In genomic region chr7:37445064-37445723, GRCh38 we compare ENCODE assay signal across 16 cellular contexts. TPM values are rescaled to one million over a fixed set of nuclear protein-coding genes. Genes with fewer than 3 reads are reported as not detected.
DNase-seq lines count a peak whose midpoint lies in the region; ATAC-seq and TF ChIP-seq lines count a peak whose summit lies in the region.
"Had no signal": no experiment of that assay in that cellular context is flagged by ENCODE, and none has a peak within 500 bp of the region (broad histone marks: within the 10 kb centered on the region; RNA-seq: fewer than 3 reads in every experiment).

No MANE protein-coding gene starts in this region.

- in situ Hi-C loops in gastrocnemius medialis (cut with MboI; ENCODE audit: low sequenced_read_pairs in 4 of 4), result no loop called here

- peak overlapping the region; percentile 29 for H3K4me3 Mint-ChIP-seq in activated CD4-positive, alpha-beta T cell treated with anti-CD3 and anti-CD28 coated beads, Interleukin-2, amount 10 ng/mL, durations not matched to agents 7 days and 5 days
- no peak overlapping the region for H3K4me3 Mint-ChIP-seq in chondrocyte (ENCODE audit: unreplicated experiment)
- no peak overlapping the region for H3K4me3 Mint-ChIP-seq in activated CD8-positive, alpha-beta memory T cell treated with anti-CD3 and anti-CD28 coated beads, Interleukin-2, amount 10 ng/mL, durations not matched to agents 7 days and 5 days

- POLR2A ChIA-PET in activated CD4-positive, alpha-beta T cell treated with anti-CD3 and anti-CD28 coated beads, Interleukin-2, amount 10 ng/mL, durations not matched to agents 7 days and 5 days (lab: Charles Lee), result no interaction called here

- H3K36me3 ChIP-seq in gastrocnemius medialis, result no peaks in the 10 kb centered on the region

- H3K36me3 Mint-ChIP-seq in activated CD4-positive, alpha-beta T cell treated with anti-CD3 and anti-CD28 coated beads, Interleukin-2, amount 10 ng/mL, durations not matched to agents 7 days and 5 days (ENCODE audit: low read depth), result peaks cover 37% of the 10 kb centered on the region
- no peaks in the 10 kb centered on the region for H3K36me3 Mint-ChIP-seq in chondrocyte (ENCODE audit: low read depth)
- peaks cover 3% of the 10 kb centered on the region for H3K36me3 Mint-ChIP-seq in activated CD8-positive, alpha-beta memory T cell treated with anti-CD3 and anti-CD28 coated beads, Interleukin-2, amount 10 ng/mL, durations not matched to agents 7 days and 5 days

- H3K27me3 Mint-ChIP-seq in activated CD4-positive, alpha-beta T cell treated with anti-CD3 and anti-CD28 coated beads, Interleukin-2, amount 10 ng/mL, durations not matched to agents 7 days and 5 days, result peaks cover 2% of the 10 kb centered on the region
- H3K27me3 Mint-ChIP-seq in chondrocyte (ENCODE audit: low read depth), result peaks cover 34% of the 10 kb centered on the region
- peaks cover 2% of the 10 kb centered on the region for H3K27me3 Mint-ChIP-seq in activated CD8-positive, alpha-beta memory T cell treated with anti-CD3 and anti-CD28 coated beads, Interleukin-2, amount 10 ng/mL, durations not matched to agents 7 days and 5 days

- ATAC-seq in gastrocnemius medialis (peak in 1 of 2 donors; percentile 26), HG02763 (IDR thresholded peaks at IDR 0.05; ENCODE audit: unreplicated experiment) (no peak)
- no peak for ATAC-seq in activated CD8-positive, alpha-beta memory T cell treated with anti-CD3 and anti-CD28 coated beads, Interleukin-2, amount 10 ng/mL, durations not matched to agents 7 days and 5 days
- ATAC-seq: esophagus mucosa had no signal

- TF ChIP-seq POLR2A in gastrocnemius medialis (IDR thresholded peaks at IDR 0.05), result no peak

- no peak for DNase-seq in activated CD4-positive, alpha-beta T cell treated with anti-CD3 and anti-CD28 coated beads, Interleukin-2, amount 10 ng/mL, durations not matched to agents 7 days and 5 days
- no peak for DNase-seq in activated CD4-positive, alpha-beta T cell treated with anti-CD3 and anti-CD28 coated beads, Interleukin-2, amount 50 U/mL, for 4 hours
- DNase-seq in NOMO-1 (lab: John Stamatoyannopoulos, UW; ENCODE audit: unreplicated experiment in 2 of 2), result peak; percentile 52 to 85
- no peak for DNase-seq in dorsolateral prefrontal cortex
- no peak for DNase-seq in gastrocnemius medialis
- DNase-seq in chondrocyte (ENCODE audit: low spot score), result no peak
- DNase-seq in activated CD8-positive, alpha-beta memory T cell treated with anti-CD3 and anti-CD28 coated beads, Interleukin-2, amount 10 ng/mL, durations not matched to agents 7 days and 5 days, result no peak
- DNase-seq: amygdala, NCI-H187 treated with DMSO at 0.1 percent for 48 hours, occipital lobe had no signal

- peaks cover 0 to 9% (median 0%) of the 10 kb centered on the region in 45 donors for H3K27me3 ChIP-seq in dorsolateral prefrontal cortex
- peaks cover 5 to 26% (median 11%) of the 10 kb centered on the region in 3 donors for H3K27me3 ChIP-seq in gastrocnemius medialis

- H3K27ac ChIP-seq in dorsolateral prefrontal cortex, result peak overlapping the region in 49 of 59 donors; percentile 2 to 99 (median 83)
- peak overlapping the region in 3 of 4 donors; percentile 13 to 33 (median 27) for H3K27ac ChIP-seq in gastrocnemius medialis

- H3K4me3 ChIP-seq in dorsolateral prefrontal cortex (peak overlapping the region in 1 of 59 donors; percentile 3), gastrocnemius medialis (no peak overlapping the region)
- H3K4me3 ChIP-seq: coronary artery, lung, smooth muscle cell had no signal

- H3K27ac Mint-ChIP-seq in activated CD4-positive, alpha-beta T cell treated with anti-CD3 and anti-CD28 coated beads, Interleukin-2, amount 10 ng/mL, durations not matched to agents 7 days and 5 days, result peak overlapping the region; percentile 81
- no peak overlapping the region for H3K27ac Mint-ChIP-seq in chondrocyte (ENCODE audit: unreplicated experiment)
- no peak overlapping the region for H3K27ac Mint-ChIP-seq in activated CD8-positive, alpha-beta memory T cell treated with anti-CD3 and anti-CD28 coated beads, Interleukin-2, amount 10 ng/mL, durations not matched to agents 7 days and 5 days

- intact Hi-C loops in dorsolateral prefrontal cortex (cut with DNase I) (loop anchor here (5.0 to 10.0 kb wide), 5 partner anchors 58 to 390 kb away; no protein-coding TSS in a partner anchor), gastrocnemius medialis (cut with DNase I; ENCODE audit: low total_unique reads) (loop anchor here (10.0 kb wide), 3 partner anchors 90 to 210 kb away; no protein-coding TSS in a partner anchor)

- CTCF ChIA-PET in activated CD4-positive, alpha-beta T cell treated with anti-CD3 and anti-CD28 coated beads, Interleukin-2, amount 10 ng/mL, durations not matched to agents 7 days and 5 days (lab: Charles Lee), result interaction anchor here (1.4 to 1.6 kb wide), 2 partner anchors 51 to 1052 kb away, joined by 3 read pairs; no protein-coding TSS in a partner anchor
- CTCF ChIA-PET in activated CD8-positive, alpha-beta memory T cell treated with anti-CD3 and anti-CD28 coated beads, Interleukin-2, amount 10 ng/mL, durations not matched to agents 7 days and 5 days (lab: Charles Lee), result interaction anchor here (1.4 kb wide), 1 partner anchor 9 kb away, joined by 3 read pairs; no protein-coding TSS in a partner anchor

- no peaks in the 10 kb centered on the region for H3K9me3 Mint-ChIP-seq in activated CD4-positive, alpha-beta T cell treated with anti-CD3 and anti-CD28 coated beads, Interleukin-2, amount 10 ng/mL, durations not matched to agents 7 days and 5 days
- no peaks in the 10 kb centered on the region for H3K9me3 Mint-ChIP-seq in chondrocyte (ENCODE audit: low read depth)
- no peaks in the 10 kb centered on the region for H3K9me3 Mint-ChIP-seq in activated CD8-positive, alpha-beta memory T cell treated with anti-CD3 and anti-CD28 coated beads, Interleukin-2, amount 10 ng/mL, durations not matched to agents 7 days and 5 days (ENCODE audit: low read depth)

- TF ChIP-seq CTCF in dorsolateral prefrontal cortex (IDR thresholded peaks at IDR 0.05 in 54 of 56, conservative IDR thresholded peaks at IDR 0.05 in 2 of 56; ENCODE audit: low read depth in 1 of 56, partially characterized antibody in 56 of 56) (no peak), gastrocnemius medialis (IDR thresholded peaks at IDR 0.05 in 4 of 5, conservative IDR thresholded peaks at IDR 0.05 in 1 of 5) (no peak), chondrocyte (IDR thresholded peaks at IDR 0.05) (no peak)

- peaks cover 81% of the 10 kb centered on the region for H3K4me1 Mint-ChIP-seq in activated CD4-positive, alpha-beta T cell treated with anti-CD3 and anti-CD28 coated beads, Interleukin-2, amount 10 ng/mL, durations not matched to agents 7 days and 5 days
- peaks cover 9% of the 10 kb centered on the region for H3K4me1 Mint-ChIP-seq in chondrocyte (ENCODE audit: low read depth)
- H3K4me1 Mint-ChIP-seq in activated CD8-positive, alpha-beta memory T cell treated with anti-CD3 and anti-CD28 coated beads, Interleukin-2, amount 10 ng/mL, durations not matched to agents 7 days and 5 days, result peaks cover 42% of the 10 kb centered on the region

- peaks cover 0 to 7% of the 10 kb centered on the region in 2 donors for H3K4me1 ChIP-seq in gastrocnemius medialis

- H3K9me3 ChIP-seq in gastrocnemius medialis, result no peaks in the 10 kb centered on the region

RNA-seq across cellular contexts. Expression of gene ELMO1, which starts 3.5 kb away (rescaled TPM):
- 100 to 1,000 TPM in 1 of 2 experiments, 10 to 100 TPM in 1; 99.8 to 142 TPM for total RNA-seq in activated CD4-positive, alpha-beta T cell treated with anti-CD3 and anti-CD28 coated beads, Interleukin-2, amount 10 ng/mL, durations not matched to agents 7 days and 5 days
- total RNA-seq in dorsolateral prefrontal cortex (100 to 1,000 TPM in 119 of 120 experiments, 10 to 100 TPM in 1; 96.6 to 391 (median 224) TPM), gastrocnemius medialis (10 to 100 TPM in 3 of 4 donors, 1 to 10 TPM in 1; 8.4 to 18.9 (median 14.6) TPM), chondrocyte (0.33 to 0.60 TPM (median 0.42 TPM) in 3 replicates)
- total RNA-seq in activated CD8-positive, alpha-beta memory T cell treated with anti-CD3 and anti-CD28 coated beads, Interleukin-2, amount 10 ng/mL, durations not matched to agents 7 days and 5 days, result 100 to 1,000 TPM; 101 TPM
- total RNA-seq: A673 had no signal

Comparison
In these comparisons a context has a peak if more than half of its experiments do, and no peak if none do; other contexts are left out.
1. DNase-seq: peak in NOMO-1 (2 of 2); none in activated CD4-positive, alpha-beta T cell treated with anti-CD3 and anti-CD28 coated beads, Interleukin-2, amount 10 ng/mL, durations not matched to agents 7 days and 5 days (single experiment), activated CD4-positive, alpha-beta T cell treated with anti-CD3 and anti-CD28 coated beads, Interleukin-2, amount 50 U/mL, for 4 hours (0 of 2), dorsolateral prefrontal cortex (0 of 10), gastrocnemius medialis (0 of 2), chondrocyte (single experiment) and activated CD8-positive, alpha-beta memory T cell treated with anti-CD3 and anti-CD28 coated beads, Interleukin-2, amount 10 ng/mL, durations not matched to agents 7 days and 5 days (single experiment).